In genomic region chr4:81406481-81406880, GRCh38 we compare ENCODE assay signal across 7 cellular contexts.
DNase-seq lines count a peak whose midpoint lies in the region; ATAC-seq and TF ChIP-seq lines count a peak whose summit lies in the region.
"Not testable (repeated sequence)": the region's sequence is repeated elsewhere in the genome, so short reads cannot be mapped to it uniquely, and the experiment has no call there.

No MANE protein-coding gene starts in this region.

- not testable (repeated sequence) for H3K4me2 ChIP-seq in HCT116 (ENCODE audit: low read length); OCI-LY7 (ENCODE audit: low read length)
- peak overlapping the region; percentile 49; the same call in 1 of the 2 replicates for H3K4me2 ChIP-seq in MM.1S (ENCODE audit: low read depth, low read length)

- not testable (repeated sequence) for H3F3A ChIP-seq in MM.1S (ENCODE audit: insufficient read depth, low read length)

- not testable (repeated sequence) for H3K79me2 ChIP-seq in HCT116 (ENCODE audit: insufficient read depth, low read length); MM.1S (ENCODE audit: low read length); OCI-LY7 (ENCODE audit: insufficient read depth, low read depth, low read length)

- POLR2A ChIA-PET in HCT116 (lab: Charles Lee); OCI-LY7 (lab: Charles Lee): not testable (repeated sequence)

- not testable (repeated sequence) for DNase-seq in HCT116 (ENCODE audit: low read depth, low spot score); MM.1S; OCI-LY7 (ENCODE audit: low spot score); SK-N-MC (ENCODE audit: low read depth, low spot score); neural crest cell (ENCODE audit: low read depth, low spot score); sciatic nerve (ENCODE audit: low spot score)

- RAD21 ChIA-PET in HCT116 (lab: Charles Lee; ENCODE audit: low non-redundant PET in 1 of 2, low total read pairs in 2 of 2, uncharacterized antibody in 2 of 2, unreplicated experiment in 2 of 2) = interaction anchor here in 1 of 2 experiments (0.6 kb wide), 1 partner anchor 563 kb away, joined by 3 read pairs; no protein-coding TSS in a partner anchor

- ATAC-seq in HCT116 = not testable (repeated sequence)
- ATAC-seq in sciatic nerve = peak; percentile 26

- not testable (repeated sequence) for H3K4me3 ChIP-seq in HCT116 (replicated peaks in 1 of 2; ENCODE audit: low read depth in 1 of 2, low read length in 2 of 2); MM.1S (ENCODE audit: low read length); OCI-LY7 (ENCODE audit: low read depth, low read length, poor library complexity, severe bottlenecking); SK-N-MC
- peak overlapping the region; percentile 69 for H3K4me3 ChIP-seq in endocrine pancreas (ENCODE audit: control insufficient read depth, insufficient read depth, low read length)

- H3K9me3 ChIP-seq in HCT116 (ENCODE audit: control insufficient read depth in 1 of 2, insufficient read depth in 1 of 2, low read depth in 1 of 2, low read length in 2 of 2); MM.1S (replicated peaks; ENCODE audit: insufficient read depth, low read length); OCI-LY7 (ENCODE audit: low read length); SK-N-MC (ENCODE audit: low read depth, low read length); endocrine pancreas (ENCODE audit: control insufficient read depth, low read length): not testable (repeated sequence)

- H3K9me3 Mint-ChIP-seq in neural crest cell = not testable (repeated sequence)

- CTCF ChIA-PET in HCT116 (lab: Charles Lee) = interaction anchor here (0.7 to 1.6 kb wide), 2 partner anchors 61 to 795 kb away, joined by 4 read pairs; no protein-coding TSS in a partner anchor
- CTCF ChIA-PET in OCI-LY7 (lab: Charles Lee; ENCODE audit: unreplicated experiment) = interaction anchor here (0.5 to 0.6 kb wide), 2 partner anchors 152 to 430 kb away, joined by 3 read pairs; no protein-coding TSS in a partner anchor

- not testable (repeated sequence) for H3K36me3 Mint-ChIP-seq in neural crest cell (ENCODE audit: low read depth)

- H3K27me3 ChIP-seq in HCT116 (ENCODE audit: insufficient read depth, low read length) = peaks cover 27% of the 10 kb centered on the region
- H3K27me3 ChIP-seq in MM.1S (replicated peaks; ENCODE audit: insufficient read depth, low read length); endocrine pancreas (ENCODE audit: control insufficient read depth, insufficient read depth, low read length): not testable (repeated sequence)

- TF ChIP-seq RAD21 in HCT116 (IDR thresholded peaks at IDR 0.05; ENCODE audit: low read depth) = not testable (repeated sequence)

- not testable (repeated sequence) for H3K9ac ChIP-seq in HCT116 (ENCODE audit: low read length); MM.1S (ENCODE audit: low read length); SK-N-MC (ENCODE audit: insufficient read length); endocrine pancreas (ENCODE audit: control insufficient read depth, insufficient read depth, low read length)

- H3K27ac Mint-ChIP-seq in neural crest cell (ENCODE audit: unreplicated experiment) = peak overlapping the region; percentile 69

- not testable (repeated sequence) for H3K4me1 Mint-ChIP-seq in neural crest cell

- not testable (repeated sequence) for H3K36me3 ChIP-seq in HCT116 (ENCODE audit: control insufficient read depth in 1 of 2, insufficient read depth in 2 of 2, low read length in 2 of 2); MM.1S (replicated peaks; ENCODE audit: insufficient read depth, low read length); OCI-LY7 (ENCODE audit: insufficient read depth, low read length); SK-N-MC (ENCODE audit: insufficient read depth, low read length); endocrine pancreas (ENCODE audit: control insufficient read depth, insufficient read depth, low read length)

- H3K4me1 ChIP-seq in HCT116 (ENCODE audit: control insufficient read depth in 1 of 2, insufficient read depth in 2 of 2, low read length in 2 of 2); MM.1S (ENCODE audit: low read length); OCI-LY7 (ENCODE audit: insufficient read depth, low read length, poor library complexity, severe bottlenecking); endocrine pancreas (ENCODE audit: control insufficient read depth, insufficient read depth, low read length): not testable (repeated sequence)

- TF ChIP-seq POLR2A in HCT116 (IDR thresholded peaks at IDR 0.05; ENCODE audit: borderline replicate concordance, extremely low read depth, insufficient read depth, insufficient read length) = not testable (repeated sequence)

- H4K20me1 ChIP-seq in HCT116 (ENCODE audit: insufficient read depth); MM.1S (ENCODE audit: insufficient read depth, low read length); OCI-LY7 (ENCODE audit: insufficient read depth, low read length): not testable (repeated sequence)

- H2AFZ ChIP-seq in HCT116 (ENCODE audit: low read depth, low read length, poor library complexity, severe bottlenecking) (peak overlapping the region; percentile 81), OCI-LY7 (ENCODE audit: low read length) (0 out of 2 replicates have a peak overlapping the region, but pooled peaks have one; percentile 9)
- H2AFZ ChIP-seq in MM.1S (ENCODE audit: low read length) = not testable (repeated sequence)

- H3K4me3 Mint-ChIP-seq in neural crest cell = not testable (repeated sequence)

- BruUV-seq in HCT116 (replicated peaks; lab: Mats Ljungman, UMichigan); OCI-LY7 (replicated peaks; lab: Mats Ljungman, UMichigan): not testable (repeated sequence)

- intact Hi-C loops in HCT116 (cut with micrococcal nuclease) (loop anchor here (1.0 to 5.0 kb wide), 3 partner anchors 438 to 811 kb away; no protein-coding TSS in a partner anchor), OCI-LY7 (cut with micrococcal nuclease; ENCODE audit: unreplicated experiment) (loop anchor here (1.0 to 5.0 kb wide), 6 partner anchors 61 to 1045 kb away; no protein-coding TSS in a partner anchor), sciatic nerve (cut with DNase I) (loop anchor here (10.0 kb wide), 1 partner anchor 858 kb away; no protein-coding TSS in a partner anchor)

- H3K27me3 Mint-ChIP-seq in neural crest cell (ENCODE audit: low read depth) = peaks cover 21% of the 10 kb centered on the region

- H3K27ac ChIP-seq in HCT116 (ENCODE audit: low read depth, low read length); MM.1S (ENCODE audit: low read length); OCI-LY7 (ENCODE audit: low read depth, low read length, poor library complexity, severe bottlenecking): not testable (repeated sequence)
- H3K27ac ChIP-seq in SK-N-MC = peak overlapping the region; percentile 80; the same call in 1 of the 2 replicates

- H3K9me2 ChIP-seq in HCT116 (ENCODE audit: insufficient read depth); MM.1S (replicated peaks; ENCODE audit: insufficient read depth, low read length); OCI-LY7 (ENCODE audit: insufficient read depth, low read length): not testable (repeated sequence)

- TF ChIP-seq CTCF in HCT116 (IDR thresholded peaks at IDR 0.05 in 2 of 3, conservative IDR thresholded peaks at IDR 0.05 in 1 of 3; ENCODE audit: borderline replicate concordance in 1 of 3, insufficient read depth in 1 of 3, low read depth in 2 of 3, low read length in 2 of 3); MM.1S (IDR thresholded peaks at IDR 0.05; ENCODE audit: low read length); OCI-LY7 (conservative IDR thresholded peaks at IDR 0.05; ENCODE audit: low read length); neural crest cell (conservative IDR thresholded peaks at IDR 0.05): not testable (repeated sequence)
